26 cellular contexts compared by ENCODE assay signal in genomic region chr10:5640501-5640900, GRCh38.
"Had no signal": no experiment of that assay in that cellular context is flagged by ENCODE, and none has a peak within 500 bp of the region (broad histone marks: within the 10 kb centered on the region; RNA-seq: fewer than 3 reads in every experiment).

No MANE protein-coding gene starts in this region.

- H3K36me3 Mint-ChIP-seq: natural killer cell treated with Interleukin-12 subunit alpha and Interleukin-12 subunit beta and Interleukin-15 and Interleukin-18, amount 100 ng/mL, for 72 hours had no signal

- DNase-seq: cortex of kidney; effector CD4-positive, alpha-beta T cell; foreskin fibroblast; gastrocnemius medialis; head of caudate nucleus; kidney glomerular epithelial cell; mammary epithelial cell; mesendoderm; midbrain; naive B cell; psoas muscle; right cardiac atrium; sigmoid colon; stimulated activated CD4-positive, alpha-beta T cell treated with anti-CD3 and anti-CD28 coated beads, Interleukin-2, amount 100 ng/mL, for 24 hours; stimulated activated CD4-positive, alpha-beta T cell treated with anti-CD3 and anti-CD28 coated beads, Interleukin-4, amount 100 ng/mL, for 24 hours; stimulated activated naive CD8-positive, alpha-beta T cell treated with anti-CD3 and anti-CD28 coated beads, Interleukin-15, Interleukin-2, amounts not matched to agents 100 U/mL and 50 U/mL, for 24 hours; substantia nigra; testis; tibial artery; upper lobe of left lung had no signal

- H3K9me3 Mint-ChIP-seq: naive B cell; natural killer cell treated with Interleukin-12 subunit alpha and Interleukin-12 subunit beta and Interleukin-15 and Interleukin-18, amount 100 ng/mL, for 72 hours; neural crest cell; stimulated activated memory B cell treated with anti-CD40 and anti-IgM and Interleukin-4, amounts not matched to agents 10 μg/mL and 1 μg/mL and 100 μg/mL, for 72 hours had no signal

- H3K27ac ChIP-seq: epithelial cell of prostate, gastrocnemius medialis, hepatocyte, psoas muscle, sigmoid colon, testis, tibial artery, upper lobe of left lung had no signal

- H3K4me3 Mint-ChIP-seq: naive B cell; natural killer cell treated with Interleukin-12 subunit alpha and Interleukin-12 subunit beta and Interleukin-15 and Interleukin-18, amount 100 ng/mL, for 72 hours; neural crest cell; stimulated activated memory B cell treated with anti-CD40 and anti-IgM and Interleukin-4, amounts not matched to agents 10 μg/mL and 1 μg/mL and 100 μg/mL, for 72 hours had no signal

- H3K4me1 ChIP-seq: psoas muscle, sigmoid colon, upper lobe of left lung had no signal

- H3K4me3 ChIP-seq: gastrocnemius medialis, hepatocyte, psoas muscle, sigmoid colon, testis, tibial artery, upper lobe of left lung had no signal

- H3K9me3 ChIP-seq: gastrocnemius medialis, psoas muscle, sigmoid colon, testis, tibial artery, upper lobe of left lung had no signal

- ATAC-seq: esophagus mucosa; gastrocnemius medialis; psoas muscle; stimulated activated memory B cell treated with anti-CD40 and anti-IgM and Interleukin-4, amounts not matched to agents 10 μg/mL and 1 μg/mL and 100 μg/mL, for 72 hours; stimulated activated naive CD8-positive, alpha-beta T cell treated with anti-CD3 and anti-CD28 coated beads, Interleukin-15, Interleukin-2, amounts not matched to agents 100 U/mL and 50 U/mL, for 24 hours had no signal

- H3K27me3 ChIP-seq: gastrocnemius medialis, hepatocyte, sigmoid colon, testis, tibial artery, upper lobe of left lung had no signal

- H3K27me3 Mint-ChIP-seq: naive B cell; natural killer cell treated with Interleukin-12 subunit alpha and Interleukin-12 subunit beta and Interleukin-15 and Interleukin-18, amount 100 ng/mL, for 72 hours had no signal

- H3K4me1 Mint-ChIP-seq: neural crest cell had no signal
